In genomic region chr2:36455788-36456187, GRCh38 we compare ENCODE assay signal across 15 cellular contexts.
DNase-seq lines count a peak whose midpoint lies in the region; ATAC-seq and TF ChIP-seq lines count a peak whose summit lies in the region.
"Had no signal": no experiment of that assay in that cellular context is flagged by ENCODE, and none has a peak within 500 bp of the region (broad histone marks: within the 10 kb centered on the region; RNA-seq: fewer than 3 reads in every experiment).

No MANE protein-coding gene starts in this region.

- TF ChIP-seq CTCF in brain microvascular endothelial cell (IDR thresholded peaks at IDR 0.05; ENCODE audit: low read depth, low read length, missing control alignments) (no peak), spleen (IDR thresholded peaks at IDR 0.05 in 8 of 11, conservative IDR thresholded peaks at IDR 0.05 in 3 of 11) (no peak)

- in situ Hi-C loops in brain microvascular endothelial cell (cut with HindIII; ENCODE audit: low pct_ligation_motif_present, low sequenced_read_pairs), result no loop called here

- intact Hi-C loops in right cardiac atrium (cut with DNase I) (loop anchor here in 1 of 4 donors (10.0 kb wide), 1 partner anchor 101 kb away; the partner anchor contains the start of gene CRIM1), spleen (cut with DNase I; ENCODE audit: low total_unique reads) (no loop called here)

- ATAC-seq in right cardiac atrium, result peak; percentile 35 to 66
- ATAC-seq in GM19023 (IDR thresholded peaks at IDR 0.05; ENCODE audit: unreplicated experiment), result no peak
- ATAC-seq in HG02981 (IDR thresholded peaks at IDR 0.05; ENCODE audit: unreplicated experiment), result no peak
- ATAC-seq in HG03460 (IDR thresholded peaks at IDR 0.05; ENCODE audit: unreplicated experiment), result no peak
- ATAC-seq: activated CD4-positive, alpha-beta T cell treated with anti-CD3 and anti-CD28 coated beads for 36 hours; activated T-helper 17 cell treated with anti-CD3 and anti-CD28 coated beads, Interleukin-2, amount 50 U/mL, for 72 hours had no signal

- H3K27me3 ChIP-seq in brain microvascular endothelial cell (replicated peaks) (no peaks in the 10 kb centered on the region), right cardiac atrium (ENCODE audit: control insufficient read depth, insufficient read depth) (no peaks in the 10 kb centered on the region), spleen (replicated peaks in 1 of 7) (no peaks in the 10 kb centered on the region)

- H3K4me1 ChIP-seq in right cardiac atrium (ENCODE audit: control insufficient read depth, insufficient read depth, low read length), result peaks cover 12% of the 10 kb centered on the region
- peaks cover 11 to 73% (median 44%) of the 10 kb centered on the region in 6 donors for H3K4me1 ChIP-seq in spleen

- H3K36me3 ChIP-seq in brain microvascular endothelial cell (replicated peaks) (peaks cover 6% of the 10 kb centered on the region), spleen (peaks cover 0 to 3% (median 0%) of the 10 kb centered on the region in 6 donors)

- no peak for TF ChIP-seq POLR2A in spleen (IDR thresholded peaks at IDR 0.05)

- 22% methylated on average over 4 of the region's 4 CpGs for WGBS in right cardiac atrium
- 80 to 88% (median 83%) methylated on average over 4 of the region's 4 CpGs for WGBS in spleen, 5 donors

- peak overlapping the region; percentile 86 for H3K27ac ChIP-seq in brain microvascular endothelial cell
- peak overlapping the region; percentile 15 for H3K27ac ChIP-seq in right cardiac atrium (ENCODE audit: low read length)
- peak overlapping the region in 7 of 8 donors; percentile 52 to 68 (median 57) for H3K27ac ChIP-seq in spleen
- H3K27ac ChIP-seq: SK-N-MC had no signal

- H3K4me3 ChIP-seq in brain microvascular endothelial cell (ENCODE audit: low read depth, low read length), result no peak overlapping the region
- no peak overlapping the region for H3K4me3 ChIP-seq in right cardiac atrium (ENCODE audit: low read length)
- H3K4me3 ChIP-seq in spleen, result no peak overlapping the region
- H3K4me3 ChIP-seq: SK-N-MC had no signal

- DNase-seq in GM04503 (ENCODE audit: low read depth) (peak; percentile 39), brain microvascular endothelial cell (no peak), right cardiac atrium (peak in 1 of 3 donors; percentile 56), spleen (no peak), putamen (ENCODE audit: low spot score) (no peak)
- DNase-seq: activated CD4-positive, alpha-beta T cell treated with anti-CD3 and anti-CD28 coated beads for 36 hours; midbrain; NCI-H1417 treated with DMSO at 0.1 percent for 48 hours; NCI-H69; retina had no signal

- no peaks in the 10 kb centered on the region for H3K9me3 ChIP-seq in right cardiac atrium (ENCODE audit: control insufficient read depth, low read length)
- H3K9me3 ChIP-seq in spleen, result no peaks in the 10 kb centered on the region

Comparison
In these comparisons a context has a peak if more than half of its experiments do, and no peak if none do; other contexts are left out.
1. H3K27ac ChIP-seq: peak in every context shown above with its lines; median percentile 86 in brain microvascular endothelial cell; 57 in spleen; 15 in right cardiac atrium.
2. ATAC-seq: peak in right cardiac atrium (2 of 2); none in GM19023 (single experiment), HG02981 (single experiment) and HG03460 (single experiment).